Comparison of ENCODE assay signal across 9 cellular contexts in the genomic region with DNA sequence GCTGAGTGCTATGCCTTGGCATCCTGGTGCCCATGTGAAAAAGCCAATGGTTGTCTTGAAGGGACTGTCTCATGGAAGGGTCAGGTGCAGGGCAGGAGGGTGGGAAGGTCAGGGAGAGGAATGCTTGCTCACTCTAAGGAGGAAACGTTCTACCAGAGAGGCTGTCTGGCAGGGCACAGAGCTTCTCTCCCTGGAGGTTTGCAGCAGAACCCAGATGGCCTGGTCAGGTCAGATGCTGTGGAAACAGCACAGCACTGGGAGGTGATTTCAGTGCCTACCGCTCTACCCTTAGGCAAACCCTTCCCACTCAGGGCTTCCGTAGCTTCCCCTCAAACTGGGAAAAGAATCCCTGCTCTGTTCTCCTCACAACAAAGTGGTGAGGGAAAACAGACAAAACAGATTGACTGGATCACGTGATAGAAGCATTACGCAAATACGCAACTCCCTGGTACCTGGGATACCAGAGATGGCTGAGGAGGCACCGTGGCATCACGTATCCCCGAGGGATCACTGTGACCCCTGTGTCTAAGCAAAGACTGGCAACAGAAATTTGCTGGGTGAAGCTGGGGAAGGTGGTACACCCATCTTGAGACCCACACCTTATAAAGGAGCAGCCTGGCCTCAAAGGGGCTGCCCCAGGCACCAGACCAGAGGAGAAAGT. TPM values are rescaled to one million over a fixed set of nuclear protein-coding genes. Genes with fewer than 3 reads are reported as not detected.
DNase-seq lines count a peak whose midpoint lies in the region.
"Had no signal": no experiment of that assay in that cellular context is flagged by ENCODE, and none has a peak within 500 bp of the region (broad histone marks: within the 10 kb centered on the region; RNA-seq: fewer than 3 reads in every experiment).

No MANE protein-coding gene starts in this region.

- peak overlapping the region; percentile 50 for H3K27ac ChIP-seq in substantia nigra (ENCODE audit: low read depth, low read length, poor library complexity, severe bottlenecking)

- DNase-seq in SKM-1 treated with dmso at 0.1 percent for 144 hours (lab: John Stamatoyannopoulos, UW; ENCODE audit: unreplicated experiment), result peak; percentile 23
- DNase-seq in SKM-1 (lab: John Stamatoyannopoulos, UW; ENCODE audit: unreplicated experiment), result no peak
- DNase-seq in activated T-cell treated with anti-CD3 and anti-CD28 coated beads, Interleukin-2, amount 50 U/mL, for 48 hours, result peak; percentile 30 to 32
- DNase-seq in islet precursor cell, result peak; percentile 58
- DNase-seq in substantia nigra (lab: John Stamatoyannopoulos, UW), result peak in 1 of 49 donors; percentile 51
- DNase-seq in NCI-H187 (lab: John Stamatoyannopoulos, UW), result no peak
- no peak for DNase-seq in GM19240 (ENCODE audit: insufficient read length, low spot score)
- no peak for DNase-seq in mucosa of gallbladder (ENCODE audit: low spot score)
- DNase-seq: stimulated activated CD4-positive, alpha-beta T cell treated with anti-CD3 and anti-CD28 coated beads, Interleukin-15, amount 100 ng/mL, for 24 hours had no signal

RNA-seq across cellular contexts. Expression of a gene that starts 3.9 kb away (rescaled TPM):
- 145 TPM for total RNA-seq in mucosa of gallbladder

RNA-seq across cellular contexts. Expression of a gene that starts 54.6 kb away (rescaled TPM):
- total RNA-seq in mucosa of gallbladder, result 34.7 TPM

Comparison
In these comparisons a context has a peak if more than half of its experiments do, and no peak if none do; other contexts are left out.
1. DNase-seq: peak in SKM-1 treated with dmso at 0.1 percent for 144 hours (single experiment), activated T-cell treated with anti-CD3 and anti-CD28 coated beads, Interleukin-2, amount 50 U/mL, for 48 hours (2 of 2) and islet precursor cell (single experiment); none in SKM-1 (single experiment), NCI-H187 (0 of 2), GM19240 (single experiment) and mucosa of gallbladder (single experiment).